27 cellular contexts compared by ENCODE assay signal in genomic region chr12:90396556-90396955, GRCh38.
"Had no signal": no experiment of that assay in that cellular context is flagged by ENCODE, and none has a peak within 500 bp of the region (broad histone marks: within the 10 kb centered on the region; RNA-seq: fewer than 3 reads in every experiment).

No MANE protein-coding gene starts in this region.

- H3K27ac ChIP-seq: colonic mucosa, epithelial cell of prostate, esophagus squamous epithelium, gastrocnemius medialis, hepatocyte, left lung, lower lobe of right lung had no signal

- H3K27me3 ChIP-seq: colonic mucosa, esophagus squamous epithelium, gastrocnemius medialis, hepatocyte, left lung had no signal

- H3K79me2 ChIP-seq: hepatocyte had no signal

- H3K4me2 ChIP-seq: hepatocyte had no signal

- H3K36me3 ChIP-seq: colonic mucosa, esophagus squamous epithelium, gastrocnemius medialis, left lung, lower lobe of right lung had no signal

- H3K9me3 ChIP-seq: colonic mucosa, gastrocnemius medialis had no signal

- H3K4me1 ChIP-seq: colonic mucosa, gastrocnemius medialis, left lung, lower lobe of right lung had no signal

- H3K4me3 ChIP-seq: colonic mucosa, esophagus squamous epithelium, gastrocnemius medialis, hepatocyte, left lung, lower lobe of right lung, mucosa of descending colon had no signal

- FAIRE-seq: endometrium, kidney had no signal

- H2AFZ ChIP-seq: hepatocyte had no signal

- DNase-seq: colonic mucosa; cortex of kidney; effector CD8-positive, alpha-beta T cell; effector memory CD8-positive, alpha-beta T cell; endodermal cell; erythroblast; esophagus squamous epithelium; foreskin fibroblast; foreskin melanocyte; gastrocnemius medialis; glutamatergic neuron; head of caudate nucleus; hypothalamus; immature natural killer cell; islet precursor cell; kidney; kidney glomerular epithelial cell; left lung; left ventricle myocardium superior; lower lobe of right lung; mesenchymal stem cell; mucosa of descending colon; naive B cell had no signal

- ATAC-seq: effector memory CD8-positive, alpha-beta T cell; esophagus mucosa; gastrocnemius medialis; left lung; left ventricle myocardium superior; lower lobe of right lung; mucosa of descending colon had no signal
